1 cellular context compared by ENCODE assay signal in genomic region chr3:111859061-111859973, GRCh38.
A peak's percentile ranks its signal among the peaks of the same experiment; 100 is the strongest.
TF ChIP-seq lines count a peak whose summit lies in the region.

TSS of gene PHLDB2 (plus strand) at chr3:111859265. CDS start at chr3:111884078, 24,813 bp downstream.

TF ChIP-seq in HepG2, 621 proteins besides CTCF, POLR2A, EP300 and RAD21 (continued from another document and continues in another):
- TF ChIP-seq NFIC (IDR thresholded peaks at IDR 0.05; ENCODE audit: low read length) = no peak
- TF ChIP-seq CERS6 (CRISPR knock-in tag; IDR thresholded peaks at IDR 0.05) = no peak
- TF ChIP-seq NFYC (CRISPR knock-in tag; IDR thresholded peaks at IDR 0.05) = no peak
- no peak for TF ChIP-seq ZSCAN20 (CRISPR knock-in tag; IDR thresholded peaks at IDR 0.05; ENCODE audit: borderline replicate concordance)
- TF ChIP-seq KLF12 (CRISPR knock-in tag; IDR thresholded peaks at IDR 0.05; ENCODE audit: borderline replicate concordance) = peak; percentile 16; the same call in 1 of the 2 replicates
- TF ChIP-seq PRPF4 (IDR thresholded peaks at IDR 0.05; ENCODE audit: low read depth, low read length, poor library complexity, severe bottlenecking) = no peak
- TF ChIP-seq ZNF333 (CRISPR knock-in tag; IDR thresholded peaks at IDR 0.05; ENCODE audit: borderline replicate concordance) = no peak; the same call in 1 of the 2 replicates
- TF ChIP-seq SP5 (CRISPR knock-in tag; IDR thresholded peaks at IDR 0.05; ENCODE audit: borderline replicate concordance, low read depth) = peak; percentile 55; the same call in 1 of the 2 replicates
- no peak for TF ChIP-seq TAF1 (CRISPR knock-in tag; IDR thresholded peaks at IDR 0.05)
- TF ChIP-seq KLF9 (CRISPR knock-in tag; IDR thresholded peaks at IDR 0.05; ENCODE audit: low read depth) = no peak
- TF ChIP-seq E2F2 (CRISPR knock-in tag; IDR thresholded peaks at IDR 0.05; ENCODE audit: borderline replicate concordance) = no peak; the same call in 1 of the 2 replicates
- TF ChIP-seq SAP130 (CRISPR knock-in tag; IDR thresholded peaks at IDR 0.05; ENCODE audit: low read depth) = peak; percentile 11
- TF ChIP-seq MEIS1 (CRISPR knock-in tag; IDR thresholded peaks at IDR 0.05; ENCODE audit: borderline replicate concordance) = 0 out of 2 replicates have a peak, but pooled peaks have one; percentile 32
- no peak for TF ChIP-seq ZNF138 (CRISPR knock-in tag; IDR thresholded peaks at IDR 0.05; ENCODE audit: low read depth)
- TF ChIP-seq NR2C2 (CRISPR knock-in tag; IDR thresholded peaks at IDR 0.05; ENCODE audit: borderline replicate concordance) = peak; percentile 39; the same call in 1 of the 2 replicates
- no peak for TF ChIP-seq CC2D1A (CRISPR knock-in tag; IDR thresholded peaks at IDR 0.05)
- TF ChIP-seq UBTF (CRISPR knock-in tag; IDR thresholded peaks at IDR 0.05) = peak; percentile 56
- no peak for TF ChIP-seq PHB2 (IDR thresholded peaks at IDR 0.05; ENCODE audit: partially characterized antibody)
- TF ChIP-seq ZFY (CRISPR knock-in tag; IDR thresholded peaks at IDR 0.05) = no peak
- no peak for TF ChIP-seq ZNF367 (CRISPR knock-in tag; IDR thresholded peaks at IDR 0.05; ENCODE audit: borderline replicate concordance)
- peak; percentile 53 for TF ChIP-seq XRCC5 (optimal IDR thresholded peaks at IDR 0.05; ENCODE audit: low read length)
- peak; percentile 31 for TF ChIP-seq HNRNPK (IDR thresholded peaks at IDR 0.05; ENCODE audit: low read depth, low read length, poor library complexity, severe bottlenecking)
- peak; percentile 47; the same call in 1 of the 2 replicates for TF ChIP-seq SPEN (CRISPR knock-in tag; IDR thresholded peaks at IDR 0.05; ENCODE audit: low read depth)
- 0 out of 2 replicates have a peak, but pooled peaks have one; percentile 20 for TF ChIP-seq BRD4 (CRISPR knock-in tag; IDR thresholded peaks at IDR 0.05)
- no peak for TF ChIP-seq ZNF12 (CRISPR knock-in tag; IDR thresholded peaks at IDR 0.05)
- TF ChIP-seq DR1 (CRISPR knock-in tag; IDR thresholded peaks at IDR 0.05) = no peak
- no peak for TF ChIP-seq AKNA (CRISPR knock-in tag; IDR thresholded peaks at IDR 0.05; ENCODE audit: borderline replicate concordance)
- TF ChIP-seq ZBTB40 (IDR thresholded peaks at IDR 0.05) = no peak
- TF ChIP-seq ZBTB40 (CRISPR knock-in tag; IDR thresholded peaks at IDR 0.05) = no peak
- TF ChIP-seq RBFOX2 (IDR thresholded peaks at IDR 0.05; ENCODE audit: low read depth, low read length) = peak; percentile 54
- TF ChIP-seq NR1H2 (CRISPR knock-in tag; IDR thresholded peaks at IDR 0.05; ENCODE audit: borderline replicate concordance, low read depth) = no peak
- TF ChIP-seq ZNF704 (CRISPR knock-in tag; IDR thresholded peaks at IDR 0.05; ENCODE audit: borderline replicate concordance) = no peak
- no peak for TF ChIP-seq ZNF720 (CRISPR knock-in tag; IDR thresholded peaks at IDR 0.05)
- no peak for TF ChIP-seq ZNF496 (CRISPR knock-in tag; IDR thresholded peaks at IDR 0.05; ENCODE audit: insufficient replicate concordance)
- TF ChIP-seq POLR2AphosphoS2 (IDR thresholded peaks at IDR 0.05; ENCODE audit: low read depth, low read length) = no peak
- no peak for TF ChIP-seq BATF2 (CRISPR knock-in tag; IDR thresholded peaks at IDR 0.05)
- TF ChIP-seq ZNF136 (CRISPR knock-in tag; IDR thresholded peaks at IDR 0.05; ENCODE audit: low read depth) = no peak
- no peak for TF ChIP-seq ZNF205 (CRISPR knock-in tag; IDR thresholded peaks at IDR 0.05)
- peak; percentile 30; the same call in 1 of the 2 replicates for TF ChIP-seq ZFX (CRISPR knock-in tag; IDR thresholded peaks at IDR 0.05; ENCODE audit: low read depth)
- peak; percentile 60 for TF ChIP-seq ZNF883 (CRISPR knock-in tag; IDR thresholded peaks at IDR 0.05; ENCODE audit: not compliant biosample characterization)
- no peak for TF ChIP-seq ZNF784 (CRISPR knock-in tag; IDR thresholded peaks at IDR 0.05; ENCODE audit: borderline replicate concordance)
- peak; percentile 30; the same call in 1 of the 2 replicates for TF ChIP-seq PHF8 (CRISPR knock-in tag; IDR thresholded peaks at IDR 0.05)
